1 cellular context compared by ENCODE assay signal in the genomic region with DNA sequence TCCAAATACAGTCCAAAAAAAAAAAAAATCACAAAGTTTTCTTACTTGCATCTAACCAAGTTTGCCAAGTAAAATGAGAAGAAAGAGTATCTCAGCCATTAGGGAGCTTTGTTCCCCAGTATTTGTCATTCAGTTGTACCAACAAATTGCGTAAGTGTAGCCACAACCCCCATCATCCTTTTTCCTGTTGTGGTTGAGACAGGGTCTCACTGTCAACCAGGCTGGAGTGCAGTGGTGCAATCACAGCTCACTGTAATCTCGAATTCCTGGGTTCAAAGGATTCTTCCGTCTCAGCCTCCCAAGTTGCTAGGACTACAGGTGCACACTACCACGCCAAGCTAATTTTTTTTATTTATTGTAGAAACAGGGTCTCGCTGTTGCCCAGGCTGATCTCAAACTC.
TF ChIP-seq lines count a peak whose summit lies in the region.

No MANE protein-coding gene starts in this region.

TF ChIP-seq in HepG2, 621 proteins besides CTCF, POLR2A, EP300 and RAD21 (continued from another document):
- TF ChIP-seq, protein P1, sequence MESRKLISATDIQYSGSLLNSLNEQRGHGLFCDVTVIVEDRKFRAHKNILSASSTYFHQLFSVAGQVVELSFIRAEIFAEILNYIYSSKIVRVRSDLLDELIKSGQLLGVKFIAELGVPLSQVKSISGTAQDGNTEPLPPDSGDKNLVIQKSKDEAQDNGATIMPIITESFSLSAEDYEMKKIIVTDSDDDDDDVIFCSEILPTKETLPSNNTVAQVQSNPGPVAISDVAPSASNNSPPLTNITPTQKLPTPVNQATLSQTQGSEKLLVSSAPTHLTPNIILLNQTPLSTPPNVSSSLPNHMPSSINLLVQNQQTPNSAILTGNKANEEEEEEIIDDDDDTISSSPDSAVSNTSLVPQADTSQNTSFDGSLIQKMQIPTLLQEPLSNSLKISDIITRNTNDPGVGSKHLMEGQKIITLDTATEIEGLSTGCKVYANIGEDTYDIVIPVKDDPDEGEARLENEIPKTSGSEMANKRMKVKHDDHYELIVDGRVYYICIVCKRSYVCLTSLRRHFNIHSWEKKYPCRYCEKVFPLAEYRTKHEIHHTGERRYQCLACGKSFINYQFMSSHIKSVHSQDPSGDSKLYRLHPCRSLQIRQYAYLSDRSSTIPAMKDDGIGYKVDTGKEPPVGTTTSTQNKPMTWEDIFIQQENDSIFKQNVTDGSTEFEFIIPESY (CRISPR knock-in tag; IDR thresholded peaks at IDR 0.05), result peak; percentile 35; the same call in 1 of the 2 replicates
- TF ChIP-seq PPARG (CRISPR knock-in tag; conservative IDR thresholded peaks at IDR 0.05) (0 out of 2 replicates have a peak, but pooled peaks have one; percentile 13), SOX6 (IDR thresholded peaks at IDR 0.05) (no peak), SOX6 (CRISPR knock-in tag; IDR thresholded peaks at IDR 0.05) (peak; percentile 73; the same call in 1 of the 2 replicates), GABPA (IDR thresholded peaks at IDR 0.05; ENCODE audit: low read depth, low read length) (no peak), GABPA (CRISPR knock-in tag; IDR thresholded peaks at IDR 0.05; ENCODE audit: low read depth) (peak; percentile 25; the same call in 1 of the 2 replicates), NR2F6 (IDR thresholded peaks at IDR 0.05) (no peak), NR2F6 (CRISPR knock-in tag; IDR thresholded peaks at IDR 0.05) (peak; percentile 52; the same call in 1 of the 2 replicates), ZNF24 (IDR thresholded peaks at IDR 0.05) (no peak), ISL2 (CRISPR knock-in tag; IDR thresholded peaks at IDR 0.05) (peak; percentile 43; the same call in 1 of the 2 replicates), CEBPB (IDR thresholded peaks at IDR 0.05; ENCODE audit: borderline replicate concordance, low read depth, low read length) (peak; percentile 91), SOX13 (IDR thresholded peaks at IDR 0.05) (no peak), SOX13 (CRISPR knock-in tag; conservative IDR thresholded peaks at IDR 0.05 in 1 of 2, IDR thresholded peaks at IDR 0.05 in 1 of 2) (peak in 1 of 2 experiments; percentile 73; a peak in 2 of 4 replicates), CBX5 (CRISPR knock-in tag; IDR thresholded peaks at IDR 0.05; ENCODE audit: borderline replicate concordance) (peak; percentile 34; the same call in 1 of the 2 replicates), PHF21A (CRISPR knock-in tag; IDR thresholded peaks at IDR 0.05) (0 out of 2 replicates have a peak, but pooled peaks have one; percentile 44), NCOA2 (CRISPR knock-in tag; IDR thresholded peaks at IDR 0.05) (peak; percentile 63; the same call in 1 of the 2 replicates), PLRG1 (conservative IDR thresholded peaks at IDR 0.05) (no peak), CCAR2 (optimal IDR thresholded peaks at IDR 0.05; ENCODE audit: low read depth, low read length) (no peak), GATAD2A (CRISPR knock-in tag; IDR thresholded peaks at IDR 0.05) (peak; percentile 69), ZNF644 (CRISPR knock-in tag; IDR thresholded peaks at IDR 0.05; ENCODE audit: low read depth) (peak; percentile 42; the same call in 1 of the 2 replicates), ZMYM4 (CRISPR knock-in tag; IDR thresholded peaks at IDR 0.05) (peak; percentile 48; the same call in 1 of the 2 replicates), ZNF674 (CRISPR knock-in tag; IDR thresholded peaks at IDR 0.05; ENCODE audit: low read depth) (no peak), MED1 (CRISPR knock-in tag; IDR thresholded peaks at IDR 0.05) (0 out of 2 replicates have a peak, but pooled peaks have one; percentile 24)
- TF ChIP-seq, protein P2, sequence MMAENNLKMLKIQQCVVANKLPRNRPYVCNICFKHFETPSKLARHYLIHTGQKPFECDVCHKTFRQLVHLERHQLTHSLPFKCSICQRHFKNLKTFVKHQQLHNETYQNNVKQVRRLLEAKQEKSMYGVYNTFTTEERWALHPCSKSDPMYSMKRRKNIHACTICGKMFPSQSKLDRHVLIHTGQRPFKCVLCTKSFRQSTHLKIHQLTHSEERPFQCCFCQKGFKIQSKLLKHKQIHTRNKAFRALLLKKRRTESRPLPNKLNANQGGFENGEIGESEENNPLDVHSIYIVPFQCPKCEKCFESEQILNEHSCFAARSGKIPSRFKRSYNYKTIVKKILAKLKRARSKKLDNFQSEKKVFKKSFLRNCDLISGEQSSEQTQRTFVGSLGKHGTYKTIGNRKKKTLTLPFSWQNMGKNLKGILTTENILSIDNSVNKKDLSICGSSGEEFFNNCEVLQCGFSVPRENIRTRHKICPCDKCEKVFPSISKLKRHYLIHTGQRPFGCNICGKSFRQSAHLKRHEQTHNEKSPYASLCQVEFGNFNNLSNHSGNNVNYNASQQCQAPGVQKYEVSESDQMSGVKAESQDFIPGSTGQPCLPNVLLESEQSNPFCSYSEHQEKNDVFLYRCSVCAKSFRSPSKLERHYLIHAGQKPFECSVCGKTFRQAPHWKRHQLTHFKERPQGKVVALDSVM (CRISPR knock-in tag; IDR thresholded peaks at IDR 0.05), result peak; percentile 86
- TF ChIP-seq, protein P3, sequence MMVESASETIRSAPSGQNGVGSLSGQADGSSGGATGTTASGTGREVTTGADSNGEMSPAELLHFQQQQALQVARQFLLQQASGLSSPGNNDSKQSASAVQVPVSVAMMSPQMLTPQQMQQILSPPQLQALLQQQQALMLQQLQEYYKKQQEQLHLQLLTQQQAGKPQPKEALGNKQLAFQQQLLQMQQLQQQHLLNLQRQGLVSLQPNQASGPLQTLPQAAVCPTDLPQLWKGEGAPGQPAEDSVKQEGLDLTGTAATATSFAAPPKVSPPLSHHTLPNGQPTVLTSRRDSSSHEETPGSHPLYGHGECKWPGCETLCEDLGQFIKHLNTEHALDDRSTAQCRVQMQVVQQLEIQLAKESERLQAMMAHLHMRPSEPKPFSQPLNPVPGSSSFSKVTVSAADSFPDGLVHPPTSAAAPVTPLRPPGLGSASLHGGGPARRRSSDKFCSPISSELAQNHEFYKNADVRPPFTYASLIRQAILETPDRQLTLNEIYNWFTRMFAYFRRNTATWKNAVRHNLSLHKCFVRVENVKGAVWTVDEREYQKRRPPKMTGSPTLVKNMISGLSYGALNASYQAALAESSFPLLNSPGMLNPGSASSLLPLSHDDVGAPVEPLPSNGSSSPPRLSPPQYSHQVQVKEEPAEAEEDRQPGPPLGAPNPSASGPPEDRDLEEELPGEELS (CRISPR knock-in tag; IDR thresholded peaks at IDR 0.05), result peak; percentile 80
- TF ChIP-seq, protein P4, sequence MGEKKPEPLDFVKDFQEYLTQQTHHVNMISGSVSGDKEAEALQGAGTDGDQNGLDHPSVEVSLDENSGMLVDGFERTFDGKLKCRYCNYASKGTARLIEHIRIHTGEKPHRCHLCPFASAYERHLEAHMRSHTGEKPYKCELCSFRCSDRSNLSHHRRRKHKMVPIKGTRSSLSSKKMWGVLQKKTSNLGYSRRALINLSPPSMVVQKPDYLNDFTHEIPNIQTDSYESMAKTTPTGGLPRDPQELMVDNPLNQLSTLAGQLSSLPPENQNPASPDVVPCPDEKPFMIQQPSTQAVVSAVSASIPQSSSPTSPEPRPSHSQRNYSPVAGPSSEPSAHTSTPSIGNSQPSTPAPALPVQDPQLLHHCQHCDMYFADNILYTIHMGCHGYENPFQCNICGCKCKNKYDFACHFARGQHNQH (CRISPR knock-in tag; IDR thresholded peaks at IDR 0.05), result peak; percentile 76; the same call in 1 of the 2 replicates
- TF ChIP-seq, protein P5, sequence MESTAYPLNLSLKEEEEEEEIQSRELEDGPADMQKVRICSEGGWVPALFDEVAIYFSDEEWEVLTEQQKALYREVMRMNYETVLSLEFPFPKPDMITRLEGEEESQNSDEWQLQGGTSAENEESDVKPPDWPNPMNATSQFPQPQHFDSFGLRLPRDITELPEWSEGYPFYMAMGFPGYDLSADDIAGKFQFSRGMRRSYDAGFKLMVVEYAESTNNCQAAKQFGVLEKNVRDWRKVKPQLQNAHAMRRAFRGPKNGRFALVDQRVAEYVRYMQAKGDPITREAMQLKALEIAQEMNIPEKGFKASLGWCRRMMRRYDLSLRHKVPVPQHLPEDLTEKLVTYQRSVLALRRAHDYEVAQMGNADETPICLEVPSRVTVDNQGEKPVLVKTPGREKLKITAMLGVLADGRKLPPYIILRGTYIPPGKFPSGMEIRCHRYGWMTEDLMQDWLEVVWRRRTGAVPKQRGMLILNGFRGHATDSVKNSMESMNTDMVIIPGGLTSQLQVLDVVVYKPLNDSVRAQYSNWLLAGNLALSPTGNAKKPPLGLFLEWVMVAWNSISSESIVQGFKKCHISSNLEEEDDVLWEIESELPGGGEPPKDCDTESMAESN (CRISPR knock-in tag; conservative IDR thresholded peaks at IDR 0.05), result 0 out of 2 replicates have a peak, but pooled peaks have one; percentile 18
- TF ChIP-seq, protein P6, sequence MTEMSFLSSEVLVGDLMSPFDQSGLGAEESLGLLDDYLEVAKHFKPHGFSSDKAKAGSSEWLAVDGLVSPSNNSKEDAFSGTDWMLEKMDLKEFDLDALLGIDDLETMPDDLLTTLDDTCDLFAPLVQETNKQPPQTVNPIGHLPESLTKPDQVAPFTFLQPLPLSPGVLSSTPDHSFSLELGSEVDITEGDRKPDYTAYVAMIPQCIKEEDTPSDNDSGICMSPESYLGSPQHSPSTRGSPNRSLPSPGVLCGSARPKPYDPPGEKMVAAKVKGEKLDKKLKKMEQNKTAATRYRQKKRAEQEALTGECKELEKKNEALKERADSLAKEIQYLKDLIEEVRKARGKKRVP (CRISPR knock-in tag; IDR thresholded peaks at IDR 0.05), result peak in 1 of 2 experiments; percentile 70; a peak in 2 of 4 replicates
- TF ChIP-seq, protein P7, sequence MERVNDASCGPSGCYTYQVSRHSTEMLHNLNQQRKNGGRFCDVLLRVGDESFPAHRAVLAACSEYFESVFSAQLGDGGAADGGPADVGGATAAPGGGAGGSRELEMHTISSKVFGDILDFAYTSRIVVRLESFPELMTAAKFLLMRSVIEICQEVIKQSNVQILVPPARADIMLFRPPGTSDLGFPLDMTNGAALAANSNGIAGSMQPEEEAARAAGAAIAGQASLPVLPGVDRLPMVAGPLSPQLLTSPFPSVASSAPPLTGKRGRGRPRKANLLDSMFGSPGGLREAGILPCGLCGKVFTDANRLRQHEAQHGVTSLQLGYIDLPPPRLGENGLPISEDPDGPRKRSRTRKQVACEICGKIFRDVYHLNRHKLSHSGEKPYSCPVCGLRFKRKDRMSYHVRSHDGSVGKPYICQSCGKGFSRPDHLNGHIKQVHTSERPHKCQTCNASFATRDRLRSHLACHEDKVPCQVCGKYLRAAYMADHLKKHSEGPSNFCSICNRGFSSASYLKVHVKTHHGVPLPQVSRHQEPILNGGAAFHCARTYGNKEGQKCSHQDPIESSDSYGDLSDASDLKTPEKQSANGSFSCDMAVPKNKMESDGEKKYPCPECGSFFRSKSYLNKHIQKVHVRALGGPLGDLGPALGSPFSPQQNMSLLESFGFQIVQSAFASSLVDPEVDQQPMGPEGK (CRISPR knock-in tag; IDR thresholded peaks at IDR 0.05), result peak; percentile 18; the same call in 1 of the 2 replicates
- TF ChIP-seq, protein P8, sequence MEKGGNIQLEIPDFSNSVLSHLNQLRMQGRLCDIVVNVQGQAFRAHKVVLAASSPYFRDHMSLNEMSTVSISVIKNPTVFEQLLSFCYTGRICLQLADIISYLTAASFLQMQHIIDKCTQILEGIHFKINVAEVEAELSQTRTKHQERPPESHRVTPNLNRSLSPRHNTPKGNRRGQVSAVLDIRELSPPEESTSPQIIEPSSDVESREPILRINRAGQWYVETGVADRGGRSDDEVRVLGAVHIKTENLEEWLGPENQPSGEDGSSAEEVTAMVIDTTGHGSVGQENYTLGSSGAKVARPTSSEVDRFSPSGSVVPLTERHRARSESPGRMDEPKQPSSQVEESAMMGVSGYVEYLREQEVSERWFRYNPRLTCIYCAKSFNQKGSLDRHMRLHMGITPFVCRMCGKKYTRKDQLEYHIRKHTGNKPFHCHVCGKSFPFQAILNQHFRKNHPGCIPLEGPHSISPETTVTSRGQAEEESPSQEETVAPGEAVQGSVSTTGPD (CRISPR knock-in tag; IDR thresholded peaks at IDR 0.05), result 0 out of 2 replicates have a peak, but pooled peaks have one; percentile 57
